20 cellular contexts compared by ENCODE assay signal in the genomic region with DNA sequence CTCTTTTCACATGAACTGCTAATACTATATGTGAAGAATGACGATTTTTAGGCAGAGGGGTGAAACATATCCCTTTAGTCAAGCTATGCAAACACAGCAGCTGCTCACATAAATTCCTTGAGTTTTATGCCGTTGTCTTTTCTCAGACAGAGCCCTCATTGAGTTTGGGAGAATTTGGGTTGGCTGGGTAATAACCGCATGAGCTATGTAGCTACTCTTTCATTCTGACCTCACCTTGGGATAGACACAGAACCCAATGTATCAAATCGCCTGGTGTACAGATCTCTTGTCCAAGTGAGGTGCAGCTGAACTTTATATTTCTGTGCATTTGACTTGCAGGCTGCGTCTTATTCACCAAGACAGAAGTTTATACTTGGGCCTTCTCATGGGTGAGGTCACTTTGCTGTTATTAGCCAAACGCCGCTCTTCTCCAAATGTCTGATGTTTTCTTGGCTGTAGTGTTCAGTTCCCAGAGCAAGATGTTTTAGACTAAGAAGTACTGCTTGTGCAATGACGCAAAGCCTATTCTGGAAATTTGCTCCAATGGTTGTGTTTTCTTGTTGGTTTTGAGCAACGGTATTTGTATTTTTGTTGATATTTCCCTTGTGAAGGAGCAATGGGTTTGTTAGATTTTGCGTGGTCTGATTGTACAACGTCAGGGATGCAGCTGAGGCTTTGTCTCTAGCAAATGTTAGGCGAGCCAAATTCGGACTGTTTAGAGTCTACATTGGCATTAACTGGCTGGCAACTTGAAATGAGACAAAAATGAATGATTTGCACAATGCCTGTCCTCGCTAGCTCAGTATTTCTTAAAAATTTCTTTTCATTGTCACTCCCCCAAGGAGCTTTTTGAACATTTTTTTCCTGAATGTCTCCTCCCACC. TPM values are rescaled to one million over a fixed set of nuclear protein-coding genes. Genes with fewer than 3 reads are reported as not detected.
DNase-seq lines count a peak whose midpoint lies in the region; TF ChIP-seq lines count a peak whose summit lies in the region.
"Had no signal": no experiment of that assay in that cellular context is flagged by ENCODE, and none has a peak within 500 bp of the region (broad histone marks: within the 10 kb centered on the region; RNA-seq: fewer than 3 reads in every experiment).

No MANE protein-coding gene starts in this region.

- H3K4me3 ChIP-seq in ascending aorta: peak overlapping the region in 1 of 2 donors; percentile 30
- no peak overlapping the region for H3K4me3 ChIP-seq in foreskin fibroblast (ENCODE audit: low read depth in 1 of 2, low read length in 2 of 2)
- H3K4me3 ChIP-seq in transverse colon: no peak overlapping the region
- no peak overlapping the region for H3K4me3 ChIP-seq in MM.1S (ENCODE audit: low read length)
- H3K4me3 ChIP-seq: HAP-1, K562, SJSA1 had no signal

- no peaks in the 10 kb centered on the region for H3K79me2 ChIP-seq in MM.1S (ENCODE audit: low read length)

- in situ Hi-C loops in transverse colon (cut with MboI; ENCODE audit: low pct_ligation_motif_present in 1 of 4, low pct_unique_long_range_greater_than_20kb in 1 of 4, low sequenced_read_pairs in 3 of 4) (no loop called here), ACHN (cut with HindIII; ENCODE audit: low pct_ligation_motif_present, low pct_unique_long_range_greater_than_20kb, low sequenced_read_pairs) (loop anchor here (25.0 kb wide), 1 partner anchor 297 kb away; a partner anchor contains a TSS)

- H3K27ac ChIP-seq in ascending aorta: peak overlapping the region; percentile 79 to 81
- peak overlapping the region; percentile 70 to 85 (median 79) for H3K27ac ChIP-seq in transverse colon
- no peak overlapping the region for H3K27ac ChIP-seq in MM.1S (ENCODE audit: low read length)
- H3K27ac ChIP-seq: foreskin keratinocyte, SJSA1 had no signal

- DNase-seq in ascending aorta (ENCODE audit: low spot score in 2 of 2) (peak in 1 of 2 donors; percentile 86), foreskin fibroblast (peak; percentile 28 to 64), transverse colon (peak; percentile 25), ACHN (no peak), MM.1S (no peak)
- no peak for DNase-seq in activated CD4-positive, CD25-positive, alpha-beta regulatory T cell (lab: John Stamatoyannopoulos, UW)
- no peak for DNase-seq in stimulated activated naive CD4-positive, alpha-beta T cell (lab: John Stamatoyannopoulos, UW)
- DNase-seq: activated CD4-positive, alpha-beta T cell treated with anti-CD3 and anti-CD28 coated beads, Interleukin-2, amount 10 ng/mL, durations not matched to agents 7 days and 5 days; activated T-cell treated with anti-CD3 and anti-CD28 coated beads, Interleukin-2, amount 50 U/mL, for 4 hours; AML-193; dermis blood vessel endothelial cell; foreskin keratinocyte; NCI-H1105 treated with DMSO at 0.1 percent for 48 hours; NCI-H345; posterior cingulate gyrus had no signal

- H3K27me3 ChIP-seq in ascending aorta (no peaks in the 10 kb centered on the region), transverse colon (no peaks in the 10 kb centered on the region), MM.1S (replicated peaks; ENCODE audit: insufficient read depth, low read length) (no peaks in the 10 kb centered on the region)

- H3K9me3 Mint-ChIP-seq in nephron: peaks cover 18% of the 10 kb centered on the region
- H3K9me3 Mint-ChIP-seq: activated CD4-positive, alpha-beta T cell treated with anti-CD3 and anti-CD28 coated beads, Interleukin-2, amount 10 ng/mL, durations not matched to agents 7 days and 5 days; activated T-cell treated with anti-CD3 and anti-CD28 coated beads, Interleukin-2, amount 50 U/mL, for 4 hours had no signal

- H3K4me2 ChIP-seq in MM.1S (ENCODE audit: low read depth, low read length): no peak overlapping the region

- H3K36me3 ChIP-seq in ascending aorta: no peaks in the 10 kb centered on the region
- H3K36me3 ChIP-seq in transverse colon: no peaks in the 10 kb centered on the region
- no peaks in the 10 kb centered on the region for H3K36me3 ChIP-seq in MM.1S (replicated peaks; ENCODE audit: insufficient read depth, low read length)
- H3K36me3 ChIP-seq: HAP-1, SJSA1 had no signal

- TF ChIP-seq POLR2A in transverse colon (IDR thresholded peaks at IDR 0.05): no peak

- no peak for TF ChIP-seq CTCF in ascending aorta (IDR thresholded peaks at IDR 0.05)
- no peak for TF ChIP-seq CTCF in foreskin fibroblast (IDR thresholded peaks at IDR 0.05; ENCODE audit: low read depth, low read length)
- no peak for TF ChIP-seq CTCF in nephron (IDR thresholded peaks at IDR 0.05; ENCODE audit: unreplicated experiment in 3 of 3)
- TF ChIP-seq CTCF in transverse colon (IDR thresholded peaks at IDR 0.05): no peak
- TF ChIP-seq CTCF in MM.1S (IDR thresholded peaks at IDR 0.05; ENCODE audit: low read length): no peak

- H3K9me3 ChIP-seq in ascending aorta: no peaks in the 10 kb centered on the region
- H3K9me3 ChIP-seq in transverse colon: no peaks in the 10 kb centered on the region
- no peaks in the 10 kb centered on the region for H3K9me3 ChIP-seq in MM.1S (replicated peaks; ENCODE audit: insufficient read depth, low read length)
- H3K9me3 ChIP-seq: HAP-1, SJSA1 had no signal

- H4K20me1 ChIP-seq in MM.1S (ENCODE audit: insufficient read depth, low read length): no peaks in the 10 kb centered on the region

- 55 to 61% methylated on average over 8 to 14 of the region's 14 CpGs for WGBS in transverse colon (ENCODE audit: low coverage in 1 of 2), 2 donors

- peaks cover 33% of the 10 kb centered on the region for H3K4me1 Mint-ChIP-seq in nephron
- H3K4me1 Mint-ChIP-seq: activated CD4-positive, alpha-beta T cell treated with anti-CD3 and anti-CD28 coated beads, Interleukin-2, amount 10 ng/mL, durations not matched to agents 7 days and 5 days; mesothelial cell of epicardium had no signal

- intact Hi-C loops in ascending aorta (cut with DNase I) (loop anchor here (1.0 to 5.0 kb wide), 3 partner anchors 8 to 117 kb away; no protein-coding TSS in a partner anchor), transverse colon (cut with DNase I; ENCODE audit: low total_unique reads) (loop anchor here (5.0 kb wide), 1 partner anchor 302 kb away; no protein-coding TSS in a partner anchor)

- no peak overlapping the region for H2AFZ ChIP-seq in MM.1S (ENCODE audit: low read length)

- H3K4me1 ChIP-seq in ascending aorta (peaks cover 3 to 33% of the 10 kb centered on the region in 2 donors), transverse colon (peaks cover 0 to 9% (median 0%) of the 10 kb centered on the region in 4 donors), MM.1S (ENCODE audit: low read length) (no peaks in the 10 kb centered on the region)
- H3K4me1 ChIP-seq: foreskin keratinocyte, SJSA1 had no signal

- no peaks in the 10 kb centered on the region for H3K36me3 Mint-ChIP-seq in nephron (ENCODE audit: low read depth)

- H3K9ac ChIP-seq in MM.1S (ENCODE audit: low read length): no peak overlapping the region

- peak overlapping the region in 1 of 3 experiments; percentile 4 for H3K4me3 Mint-ChIP-seq in nephron
- H3K4me3 Mint-ChIP-seq: activated CD4-positive, alpha-beta T cell treated with anti-CD3 and anti-CD28 coated beads, Interleukin-2, amount 10 ng/mL, durations not matched to agents 7 days and 5 days; activated T-cell treated with anti-CD3 and anti-CD28 coated beads, Interleukin-2, amount 50 U/mL, for 4 hours; mesothelial cell of epicardium had no signal

- no peaks in the 10 kb centered on the region for H3K9me2 ChIP-seq in MM.1S (replicated peaks; ENCODE audit: insufficient read depth, low read length)

- H3F3A ChIP-seq in MM.1S (ENCODE audit: insufficient read depth, low read length): no peaks in the 10 kb centered on the region

- peak; percentile 69 for TF ChIP-seq EP300 in transverse colon (IDR thresholded peaks at IDR 0.05; ENCODE audit: low read depth)

- H3K27me3 Mint-ChIP-seq in nephron (ENCODE audit: low read depth): no peaks in the 10 kb centered on the region

- peak overlapping the region; percentile 53 to 93 (median 84) for H3K27ac Mint-ChIP-seq in nephron
- H3K27ac Mint-ChIP-seq: activated CD4-positive, alpha-beta T cell treated with anti-CD3 and anti-CD28 coated beads, Interleukin-2, amount 10 ng/mL, durations not matched to agents 7 days and 5 days; mesothelial cell of epicardium had no signal

RNA-seq across cellular contexts. Expression of a gene that starts 11.2 kb away (rescaled TPM):
- total RNA-seq in ascending aorta: 830 TPM
- total RNA-seq in transverse colon: 100 to 1,000 TPM; 113 to 228 (median 151) TPM
- total RNA-seq: activated CD4-positive, alpha-beta T cell treated with anti-CD3 and anti-CD28 coated beads, Interleukin-2, amount 10 ng/mL, durations not matched to agents 7 days and 5 days; foreskin keratinocyte; SJSA1 had no signal

Comparison
In these comparisons a context has a peak if more than half of its experiments do, and no peak if none do; other contexts are left out.
1. DNase-seq: peak in foreskin fibroblast (2 of 2) and transverse colon (single experiment); none in activated CD4-positive, CD25-positive, alpha-beta regulatory T cell (0 of 4), stimulated activated naive CD4-positive, alpha-beta T cell (0 of 6), ACHN (single experiment) and MM.1S (single experiment).